ENCODE assay signal across 19 cellular contexts in the genomic region with DNA sequence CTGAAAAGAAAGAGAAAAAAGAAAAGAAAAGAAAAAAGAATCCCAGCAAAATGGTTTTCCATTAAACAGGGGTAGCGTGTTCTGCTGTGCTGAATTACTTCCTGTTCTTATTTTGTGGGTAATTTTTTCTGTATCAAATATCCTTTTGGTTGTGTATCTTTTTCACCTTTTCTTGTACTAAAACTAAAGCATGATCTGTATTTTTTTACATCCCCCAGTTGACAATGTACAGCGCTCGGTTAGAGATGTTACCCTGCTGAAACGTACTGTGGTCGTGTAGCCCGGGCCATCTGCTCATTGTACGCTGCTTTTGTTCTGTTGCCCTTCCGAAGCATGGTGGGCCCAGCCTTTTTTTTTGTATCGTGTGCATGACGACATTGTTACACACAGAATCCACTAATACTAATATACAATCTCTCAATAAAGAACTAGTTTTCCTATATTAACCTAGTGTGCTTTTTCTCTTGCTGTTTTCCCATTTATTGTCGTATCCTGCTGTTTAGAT.
DNase-seq lines count a peak whose midpoint lies in the region; ATAC-seq and FAIRE-seq lines count a peak whose summit lies in the region.
"Had no signal": no experiment of that assay in that cellular context is flagged by ENCODE, and none has a peak within 500 bp of the region (broad histone marks: within the 10 kb centered on the region; RNA-seq: fewer than 3 reads in every experiment).

No MANE protein-coding gene starts in this region.

- no peaks in the 10 kb centered on the region for H3K9me3 Mint-ChIP-seq in activated naive CD4-positive, alpha-beta T cell treated with anti-CD3 and anti-CD28 coated beads, Interleukin-2, amount 50 U/mL, for 24 hours
- H3K9me3 Mint-ChIP-seq in immature natural killer cell = no peaks in the 10 kb centered on the region
- H3K9me3 Mint-ChIP-seq in stimulated activated effector memory CD8-positive, alpha-beta T cell treated with anti-CD3 and anti-CD28 coated beads, Interleukin-12 subunit alpha, Interleukin-12 subunit beta, amount 100 ng/mL, for 72 hours = no peaks in the 10 kb centered on the region
- H3K9me3 Mint-ChIP-seq: T-helper 1 cell treated with Interleukin-12 subunit alpha and Interleukin-12 subunit beta and Interleukin-4 antibody, amounts not matched to agents 30 μg/mL and 1 μg/mL, for 36 hours had no signal

- H3K36me3 Mint-ChIP-seq in activated naive CD4-positive, alpha-beta T cell treated with anti-CD3 and anti-CD28 coated beads, Interleukin-2, amount 50 U/mL, for 24 hours = no peaks in the 10 kb centered on the region
- no peaks in the 10 kb centered on the region for H3K36me3 Mint-ChIP-seq in immature natural killer cell
- H3K36me3 Mint-ChIP-seq in stimulated activated effector memory CD8-positive, alpha-beta T cell treated with anti-CD3 and anti-CD28 coated beads, Interleukin-12 subunit alpha, Interleukin-12 subunit beta, amount 100 ng/mL, for 72 hours = no peaks in the 10 kb centered on the region

- no peak for ATAC-seq in stimulated activated effector memory CD8-positive, alpha-beta T cell treated with anti-CD3 and anti-CD28 coated beads, Interleukin-12 subunit alpha, Interleukin-12 subunit beta, amount 100 ng/mL, for 72 hours
- no peak for ATAC-seq in HG02981 (IDR thresholded peaks at IDR 0.05; ENCODE audit: unreplicated experiment)
- ATAC-seq: GM12878 had no signal

- H3K27ac ChIP-seq in effector memory CD4-positive, alpha-beta T cell (ENCODE audit: insufficient read depth, low read length, poor library complexity, severe bottlenecking) = no peak overlapping the region
- H3K27ac ChIP-seq: testis had no signal

- H3K27me3 Mint-ChIP-seq in activated naive CD4-positive, alpha-beta T cell treated with anti-CD3 and anti-CD28 coated beads, Interleukin-2, amount 50 U/mL, for 24 hours = peaks cover 28% of the 10 kb centered on the region
- peaks cover 10 to 33% (median 22%) of the 10 kb centered on the region in 3 donors for H3K27me3 Mint-ChIP-seq in immature natural killer cell (ENCODE audit: low read depth in 3 of 3)

- peak overlapping the region; percentile 24 for H3K27ac Mint-ChIP-seq in activated naive CD4-positive, alpha-beta T cell treated with anti-CD3 and anti-CD28 coated beads, Interleukin-2, amount 50 U/mL, for 24 hours
- H3K27ac Mint-ChIP-seq in immature natural killer cell = peak overlapping the region; percentile 91 to 97 (median 94)
- H3K27ac Mint-ChIP-seq in stimulated activated effector memory CD8-positive, alpha-beta T cell treated with anti-CD3 and anti-CD28 coated beads, Interleukin-12 subunit alpha, Interleukin-12 subunit beta, amount 100 ng/mL, for 72 hours = no peak overlapping the region
- H3K27ac Mint-ChIP-seq: T-helper 1 cell treated with Interleukin-12 subunit alpha and Interleukin-12 subunit beta and Interleukin-4 antibody, amounts not matched to agents 30 μg/mL and 1 μg/mL, for 36 hours had no signal

- no peaks in the 10 kb centered on the region for H3K36me3 ChIP-seq in effector memory CD4-positive, alpha-beta T cell (ENCODE audit: control insufficient read depth, insufficient read depth, low read length)

- H3K27me3 ChIP-seq in effector memory CD4-positive, alpha-beta T cell (replicated peaks; ENCODE audit: control insufficient read depth, insufficient read depth, low read length, poor library complexity, severe bottlenecking) = peaks cover 5% of the 10 kb centered on the region
- H3K27me3 ChIP-seq: testis had no signal

- no peak overlapping the region for H3K4me3 Mint-ChIP-seq in activated naive CD4-positive, alpha-beta T cell treated with anti-CD3 and anti-CD28 coated beads, Interleukin-2, amount 50 U/mL, for 24 hours
- peak overlapping the region; percentile 93 to 100 (median 96) for H3K4me3 Mint-ChIP-seq in immature natural killer cell
- peak overlapping the region; percentile 83 for H3K4me3 Mint-ChIP-seq in stimulated activated effector memory CD8-positive, alpha-beta T cell treated with anti-CD3 and anti-CD28 coated beads, Interleukin-12 subunit alpha, Interleukin-12 subunit beta, amount 100 ng/mL, for 72 hours
- H3K4me3 Mint-ChIP-seq: T-helper 1 cell treated with Interleukin-12 subunit alpha and Interleukin-12 subunit beta and Interleukin-4 antibody, amounts not matched to agents 30 μg/mL and 1 μg/mL, for 36 hours had no signal

- no peak overlapping the region for H3K4me3 ChIP-seq in effector memory CD4-positive, alpha-beta T cell (ENCODE audit: insufficient read depth, low read depth, low read length, poor library complexity, severe bottlenecking)
- H3K4me3 ChIP-seq: GM12878, testis had no signal

- FAIRE-seq in RCC 7860 (lab: Jason Lieb, UNC) = no peak
- FAIRE-seq: GM12878 had no signal

- peaks cover 14% of the 10 kb centered on the region for H3K4me1 ChIP-seq in effector memory CD4-positive, alpha-beta T cell (ENCODE audit: control insufficient read depth, insufficient read depth, low read length, poor library complexity, severe bottlenecking)
- H3K4me1 ChIP-seq: testis had no signal

- H3K4me1 Mint-ChIP-seq in activated naive CD4-positive, alpha-beta T cell treated with anti-CD3 and anti-CD28 coated beads, Interleukin-2, amount 50 U/mL, for 24 hours = peaks cover 25% of the 10 kb centered on the region
- H3K4me1 Mint-ChIP-seq in immature natural killer cell = peaks cover 85 to 91% of the 10 kb centered on the region in 2 donors
- H3K4me1 Mint-ChIP-seq in stimulated activated effector memory CD8-positive, alpha-beta T cell treated with anti-CD3 and anti-CD28 coated beads, Interleukin-12 subunit alpha, Interleukin-12 subunit beta, amount 100 ng/mL, for 72 hours = peaks cover 67% of the 10 kb centered on the region

- DNase-seq in activated naive CD4-positive, alpha-beta T cell treated with Interleukin-2 at 50 U/mL for 16 hours = no peak
- DNase-seq in NCI-H82 treated with DMSO at 0.1 percent for 48 hours (lab: John Stamatoyannopoulos, UW; ENCODE audit: unreplicated experiment) (peak; percentile 23), immature natural killer cell (peak; percentile 28 to 37 (median 33)), RCC 7860 (ENCODE audit: low spot score) (no peak)
- DNase-seq in stimulated activated effector memory CD8-positive, alpha-beta T cell treated with anti-CD3 and anti-CD28 coated beads, Interleukin-12 subunit alpha, Interleukin-12 subunit beta, amount 100 ng/mL, for 72 hours (ENCODE audit: low spot score in 2 of 2) = no peak
- DNase-seq in effector memory CD4-positive, alpha-beta T cell = no peak
- DNase-seq: activated CD4-positive, CD25-positive, alpha-beta regulatory T cell treated with anti-CD3 and anti-CD28 coated beads, Interleukin-2, amount 50 U/mL, for 72 hours; activated T-cell treated with anti-CD3 and anti-CD28 coated beads for 4 hours; cerebellar nuclear complex; HCEC 1CT; islet precursor cell; midbrain; NCI-H345; OCI-M1; testis had no signal

- no peaks in the 10 kb centered on the region for H3K9me3 ChIP-seq in effector memory CD4-positive, alpha-beta T cell (ENCODE audit: control insufficient read depth, low read length)
- H3K9me3 ChIP-seq: testis had no signal

Comparison
In these comparisons a context has a peak if more than half of its experiments do, and no peak if none do; other contexts are left out.
1. DNase-seq: peak in NCI-H82 treated with DMSO at 0.1 percent for 48 hours (single experiment) and immature natural killer cell (3 of 3); none in activated naive CD4-positive, alpha-beta T cell treated with Interleukin-2 at 50 U/mL for 16 hours (single experiment), stimulated activated effector memory CD8-positive, alpha-beta T cell treated with anti-CD3 and anti-CD28 coated beads, Interleukin-12 subunit alpha, Interleukin-12 subunit beta, amount 100 ng/mL, for 72 hours (0 of 2), effector memory CD4-positive, alpha-beta T cell (0 of 3) and RCC 7860 (single experiment).